Comparison of ENCODE assay signal across 8 cellular contexts in the genomic region with DNA sequence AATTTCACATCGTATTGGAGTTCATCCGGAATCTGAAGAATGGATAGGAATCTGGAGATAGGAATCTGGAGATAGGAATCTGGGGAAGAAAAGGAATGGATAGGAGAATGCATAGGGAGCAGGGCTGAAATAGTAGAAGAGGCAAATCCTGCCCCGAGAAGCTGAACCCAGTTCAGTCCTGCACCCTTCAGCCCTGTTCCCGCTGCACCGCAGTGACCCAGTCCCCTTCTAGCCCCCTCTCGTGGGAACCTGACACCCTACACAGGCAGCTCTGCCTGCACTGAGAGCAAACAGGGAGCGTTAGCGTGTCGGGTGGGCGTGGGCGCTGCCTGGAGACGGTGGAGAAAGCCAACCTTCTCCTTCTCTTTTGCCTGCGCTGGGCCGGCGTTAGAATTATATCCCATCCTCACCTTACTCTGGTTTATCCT. TPM values are rescaled to one million over a fixed set of nuclear protein-coding genes. Genes with fewer than 3 reads are reported as not detected.
DNase-seq lines count a peak whose midpoint lies in the region; ATAC-seq lines count a peak whose summit lies in the region.
"Had no signal": no experiment of that assay in that cellular context is flagged by ENCODE, and none has a peak within 500 bp of the region (broad histone marks: within the 10 kb centered on the region; RNA-seq: fewer than 3 reads in every experiment).

No MANE protein-coding gene starts in this region.

- no peaks in the 10 kb centered on the region for H3K9me3 Mint-ChIP-seq in stimulated activated memory B cell treated with anti-CD40 and anti-IgM and Interleukin-4, amounts not matched to agents 10 μg/mL and 1 μg/mL and 100 μg/mL, for 72 hours

- intact Hi-C loops in left cardiac atrium (cut with DNase I) = no loop called here

- peak overlapping the region; percentile 56 for H3K4me3 Mint-ChIP-seq in stimulated activated memory B cell treated with anti-CD40 and anti-IgM and Interleukin-4, amounts not matched to agents 10 μg/mL and 1 μg/mL and 100 μg/mL, for 72 hours

- no peaks in the 10 kb centered on the region for H3K27me3 Mint-ChIP-seq in stimulated activated memory B cell treated with anti-CD40 and anti-IgM and Interleukin-4, amounts not matched to agents 10 μg/mL and 1 μg/mL and 100 μg/mL, for 72 hours

- peak; percentile 42 to 63 for ATAC-seq in left cardiac atrium
- no peak for ATAC-seq in stimulated activated memory B cell treated with anti-CD40 and anti-IgM and Interleukin-4, amounts not matched to agents 10 μg/mL and 1 μg/mL and 100 μg/mL, for 72 hours

- H3K36me3 Mint-ChIP-seq in stimulated activated memory B cell treated with anti-CD40 and anti-IgM and Interleukin-4, amounts not matched to agents 10 μg/mL and 1 μg/mL and 100 μg/mL, for 72 hours = no peaks in the 10 kb centered on the region

- H3K27ac Mint-ChIP-seq in stimulated activated memory B cell treated with anti-CD40 and anti-IgM and Interleukin-4, amounts not matched to agents 10 μg/mL and 1 μg/mL and 100 μg/mL, for 72 hours = no peak overlapping the region

- DNase-seq in NCI-H2029 (lab: John Stamatoyannopoulos, UW) = peak; percentile 6
- DNase-seq in NCI-H2029 treated with DMSO at 0.1 percent for 48 hours (lab: John Stamatoyannopoulos, UW) = no peak
- no peak for DNase-seq in left cardiac atrium
- no peak for DNase-seq in NCI-H526 treated with DMSO at 0.1 percent for 48 hours (lab: John Stamatoyannopoulos, UW)
- DNase-seq in SW480 (ENCODE audit: low spot score) = no peak
- DNase-seq: ACHN had no signal

- no peaks in the 10 kb centered on the region for H3K4me1 Mint-ChIP-seq in stimulated activated memory B cell treated with anti-CD40 and anti-IgM and Interleukin-4, amounts not matched to agents 10 μg/mL and 1 μg/mL and 100 μg/mL, for 72 hours

RNA-seq across cellular contexts. Expression of a gene that starts 1.1 kb away (rescaled TPM):
- not detected for total RNA-seq in left cardiac atrium
- total RNA-seq: NCI-H460 had no signal

RNA-seq across cellular contexts. Expression of a gene that starts 19.7 kb away (rescaled TPM):
- total RNA-seq in left cardiac atrium = not detected
- total RNA-seq: NCI-H460 had no signal

RNA-seq across cellular contexts. Expression of a gene that starts 24.1 kb away (rescaled TPM):
- total RNA-seq in left cardiac atrium = 10 to 100 TPM; 16.0 to 16.6 TPM

RNA-seq across cellular contexts. Expression of a gene that starts 53.2 kb away (rescaled TPM):
- total RNA-seq in left cardiac atrium = not detected
- total RNA-seq: NCI-H460 had no signal

RNA-seq across cellular contexts. Expression of a gene that starts 59.6 kb away (rescaled TPM):
- not detected for total RNA-seq in left cardiac atrium
- total RNA-seq: NCI-H460 had no signal
